Comparison of ENCODE assay signal across 8 cellular contexts in the genomic region with DNA sequence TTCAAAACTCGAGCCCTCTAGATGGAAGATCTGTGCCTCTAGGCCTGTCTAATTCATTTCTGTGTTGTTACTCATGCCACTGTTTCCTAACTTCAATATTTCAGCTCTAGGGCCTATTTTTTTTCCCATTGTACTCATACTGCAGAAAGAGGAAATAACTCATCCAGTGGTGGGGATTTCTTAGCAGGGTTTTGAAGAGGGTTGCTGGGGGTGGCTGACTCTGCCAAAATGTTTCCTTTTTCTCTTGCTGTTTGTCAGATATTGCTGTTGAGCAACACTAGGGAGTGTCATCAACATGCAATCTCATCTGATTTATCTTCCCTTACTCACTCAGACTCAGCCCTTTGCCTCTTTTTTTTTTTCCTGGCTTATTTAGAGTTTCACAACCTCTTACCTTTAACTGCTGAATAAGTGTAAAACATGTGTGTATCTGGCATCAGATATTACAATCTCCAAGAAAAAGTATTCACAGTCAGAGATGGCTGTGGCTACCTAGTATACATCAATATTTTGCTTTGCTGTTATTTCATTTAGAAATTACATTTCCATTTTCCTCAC.
A peak's percentile ranks its signal among the peaks of the same experiment; 100 is the strongest.
DNase-seq lines count a peak whose midpoint lies in the region; ATAC-seq and TF ChIP-seq lines count a peak whose summit lies in the region.

No MANE protein-coding gene starts in this region.

- peak overlapping the region; percentile 10 for H3K4me2 ChIP-seq in skeletal muscle satellite cell (ENCODE audit: low read length)

- peak overlapping the region; percentile 66 for H3K9ac ChIP-seq in skeletal muscle satellite cell (ENCODE audit: low read depth, low read length)

- peak; percentile 99 for DNase-seq in ELR (ENCODE audit: low read depth)
- DNase-seq in MG63: peak; percentile 87
- DNase-seq in activated CD8-positive, alpha-beta memory T cell treated with anti-CD3 and anti-CD28 coated beads, Interleukin-2, amount 50 U/mL, for 4 hours: peak; percentile 15
- DNase-seq in DMS 273 (lab: John Stamatoyannopoulos, UW; ENCODE audit: unreplicated experiment): no peak
- no peak for DNase-seq in effector CD4-positive, alpha-beta T cell

- H3K27ac ChIP-seq in gastroesophageal sphincter: peak overlapping the region; percentile 65 to 76 (median 74)

- H3K4me3 ChIP-seq in MG63: no peak overlapping the region
- no peak overlapping the region for H3K4me3 ChIP-seq in gastroesophageal sphincter
- no peak overlapping the region for H3K4me3 ChIP-seq in skeletal muscle satellite cell (ENCODE audit: low read length)

- no peak for TF ChIP-seq CTCF in gastroesophageal sphincter (IDR thresholded peaks at IDR 0.05)

- ATAC-seq in gastroesophageal sphincter (peak; percentile 94), HG02840 (IDR thresholded peaks at IDR 0.05; ENCODE audit: low FRiP score, unreplicated experiment) (no peak)

- H3K9me3 ChIP-seq in MG63 (no peaks in the 10 kb centered on the region), gastroesophageal sphincter (no peaks in the 10 kb centered on the region), skeletal muscle satellite cell (replicated peaks; ENCODE audit: low read length) (no peaks in the 10 kb centered on the region)

- H3K36me3 ChIP-seq in MG63: no peaks in the 10 kb centered on the region
- H3K36me3 ChIP-seq in gastroesophageal sphincter: no peaks in the 10 kb centered on the region
- H3K36me3 ChIP-seq in skeletal muscle satellite cell (ENCODE audit: insufficient read depth, low read length): no peaks in the 10 kb centered on the region

- WGBS in gastroesophageal sphincter (ENCODE audit: low coverage in 1 of 2), 2 donors: 11 to 40% methylated on average over 1 of the region's 1 CpG

- peaks cover 13 to 55% (median 20%) of the 10 kb centered on the region in 3 donors for H3K4me1 ChIP-seq in gastroesophageal sphincter
- peaks cover 58% of the 10 kb centered on the region for H3K4me1 ChIP-seq in skeletal muscle satellite cell (ENCODE audit: control insufficient read depth, insufficient read depth, low read length)

- no peak for TF ChIP-seq POLR2A in gastroesophageal sphincter (IDR thresholded peaks at IDR 0.05)

- TF ChIP-seq EP300 in gastroesophageal sphincter (IDR thresholded peaks at IDR 0.05): no peak

- H3K27me3 ChIP-seq in MG63 (no peaks in the 10 kb centered on the region), gastroesophageal sphincter (no peaks in the 10 kb centered on the region), skeletal muscle satellite cell (ENCODE audit: control insufficient read depth, insufficient read depth, low read length) (no peaks in the 10 kb centered on the region)

Comparison
In these comparisons a context has a peak if more than half of its experiments do, and no peak if none do; other contexts are left out.
1. DNase-seq: peak in ELR (single experiment), MG63 (single experiment) and activated CD8-positive, alpha-beta memory T cell treated with anti-CD3 and anti-CD28 coated beads, Interleukin-2, amount 50 U/mL, for 4 hours (single experiment); none in DMS 273 (single experiment) and effector CD4-positive, alpha-beta T cell (single experiment).